ENCODE assay signal across 18 cellular contexts in the genomic region with DNA sequence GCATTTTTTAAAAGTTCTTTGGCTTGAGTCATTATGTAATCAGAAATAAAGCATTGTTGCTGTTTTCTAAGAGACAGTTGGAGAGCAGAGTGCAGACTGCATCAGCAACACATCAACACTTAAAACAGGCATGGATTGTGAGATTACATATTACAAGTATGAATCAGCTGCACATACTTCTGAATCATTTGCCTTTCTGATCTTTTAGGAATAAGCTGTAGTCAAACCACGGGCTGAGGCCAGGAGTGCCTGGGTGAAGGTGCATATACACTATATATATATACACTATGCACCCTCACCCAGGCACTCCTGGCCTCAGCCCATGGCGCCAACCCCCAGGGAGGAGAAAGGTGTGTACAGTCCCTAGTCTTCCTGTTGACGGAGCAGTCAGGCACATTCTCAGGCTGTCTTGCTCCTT. TPM values are rescaled to one million over a fixed set of nuclear protein-coding genes. Genes with fewer than 3 reads are reported as not detected.
A peak's percentile ranks its signal among the peaks of the same experiment; 100 is the strongest.
DNase-seq lines count a peak whose midpoint lies in the region; ATAC-seq and TF ChIP-seq lines count a peak whose summit lies in the region.
"Had no signal": no experiment of that assay in that cellular context is flagged by ENCODE, and none has a peak within 500 bp of the region (broad histone marks: within the 10 kb centered on the region; RNA-seq: fewer than 3 reads in every experiment).

No MANE protein-coding gene starts in this region.

- H3K9me3 Mint-ChIP-seq in naive thymus-derived CD8-positive, alpha-beta T cell: peaks cover 0 to 1% (median 0%) of the 10 kb centered on the region in 9 donors
- H3K9me3 Mint-ChIP-seq: stimulated activated naive B cell treated with anti-CD40 and anti-IgM and Interleukin-4, amounts not matched to agents 10 μg/mL and 1 μg/mL and 100 μg/mL, for 72 hours had no signal

- H3K4me3 ChIP-seq in SJSA1: no peak overlapping the region
- no peak overlapping the region for H3K4me3 ChIP-seq in fibroblast of pulmonary artery (replicated peaks; ENCODE audit: low read depth, low read length)
- H3K4me3 ChIP-seq: adrenal gland, HAP-1 had no signal

- no peak overlapping the region for H3K4me3 Mint-ChIP-seq in naive thymus-derived CD8-positive, alpha-beta T cell
- H3K4me3 Mint-ChIP-seq: stimulated activated naive B cell treated with anti-CD40 and anti-IgM and Interleukin-4, amounts not matched to agents 10 μg/mL and 1 μg/mL and 100 μg/mL, for 72 hours had no signal

- H3K36me3 ChIP-seq in SJSA1: no peaks in the 10 kb centered on the region
- H3K36me3 ChIP-seq: adrenal gland, HAP-1 had no signal

- POLR2A ChIA-PET in naive thymus-derived CD8-positive, alpha-beta T cell (lab: Charles Lee): no interaction called here

- H3K4me1 ChIP-seq in SJSA1 (replicated peaks): peaks cover 49% of the 10 kb centered on the region
- H3K4me1 ChIP-seq: adrenal gland, HAP-1 had no signal

- no peaks in the 10 kb centered on the region for H3K36me3 Mint-ChIP-seq in naive thymus-derived CD8-positive, alpha-beta T cell
- H3K36me3 Mint-ChIP-seq: stimulated activated naive B cell treated with anti-CD40 and anti-IgM and Interleukin-4, amounts not matched to agents 10 μg/mL and 1 μg/mL and 100 μg/mL, for 72 hours had no signal

- TF ChIP-seq CTCF in fibroblast of pulmonary artery (IDR thresholded peaks at IDR 0.05; ENCODE audit: low read length, missing control alignments): no peak

- H3K27me3 Mint-ChIP-seq in naive thymus-derived CD8-positive, alpha-beta T cell: peaks cover 9 to 57% (median 15%) of the 10 kb centered on the region in 5 donors

- intact Hi-C loops in left cardiac atrium (cut with DNase I): no loop called here
- intact Hi-C loops in Right ventricle myocardium superior (cut with DNase I): no loop called here

- no peaks in the 10 kb centered on the region for H3K27me3 ChIP-seq in SJSA1 (replicated peaks)

- DNase-seq in left cardiac atrium (no peak), Right ventricle myocardium superior (no peak), SJSA1 (ENCODE audit: low read depth in 1 of 2, low spot score in 2 of 2) (peak; percentile 43 to 64), fibroblast of pulmonary artery (ENCODE audit: low read depth) (peak; percentile 0), T1000 (lab: John Stamatoyannopoulos, UW) (no peak), hippocampal formation (lab: John Stamatoyannopoulos, UW) (no peak)
- no peak for DNase-seq in naive thymus-derived CD8-positive, alpha-beta T cell
- DNase-seq: activated CD4-positive, alpha-beta T cell treated with anti-CD3 and anti-CD28 coated beads, Interleukin-2, amount 50 U/mL, for 1 hour; adrenal gland; mesendoderm; NCI-H2081; NCI-H748 treated with DMSO at 0.1 percent for 48 hours; stimulated activated naive B cell treated with anti-CD40 and anti-IgM and Interleukin-4, amounts not matched to agents 10 μg/mL and 1 μg/mL and 100 μg/mL, for 72 hours had no signal

- no peaks in the 10 kb centered on the region for H3K4me1 Mint-ChIP-seq in naive thymus-derived CD8-positive, alpha-beta T cell
- H3K4me1 Mint-ChIP-seq: stimulated activated naive B cell treated with anti-CD40 and anti-IgM and Interleukin-4, amounts not matched to agents 10 μg/mL and 1 μg/mL and 100 μg/mL, for 72 hours had no signal

- no peaks in the 10 kb centered on the region for H3K9me3 ChIP-seq in SJSA1 (replicated peaks)
- H3K9me3 ChIP-seq: adrenal gland, HAP-1 had no signal

- H3K27ac ChIP-seq in SJSA1: peak overlapping the region; percentile 73
- H3K27ac ChIP-seq: adrenal gland had no signal

- ATAC-seq in left cardiac atrium (peak; percentile 41 to 82), Right ventricle myocardium superior (ENCODE audit: poor library complexity) (no peak), GM18519 (IDR thresholded peaks at IDR 0.05; ENCODE audit: low FRiP score, unreplicated experiment) (no peak)
- ATAC-seq in naive thymus-derived CD8-positive, alpha-beta T cell: no peak
- ATAC-seq: stimulated activated naive B cell treated with anti-CD40 and anti-IgM and Interleukin-4, amounts not matched to agents 10 μg/mL and 1 μg/mL and 100 μg/mL, for 72 hours had no signal

- H3K27ac Mint-ChIP-seq in naive thymus-derived CD8-positive, alpha-beta T cell: no peak overlapping the region
- H3K27ac Mint-ChIP-seq: stimulated activated naive B cell treated with anti-CD40 and anti-IgM and Interleukin-4, amounts not matched to agents 10 μg/mL and 1 μg/mL and 100 μg/mL, for 72 hours had no signal

RNA-seq across cellular contexts. Expression of gene DLX6, which starts 52.4 kb away (rescaled TPM):
- total RNA-seq in left cardiac atrium: under 1 TPM in 1 of 2 donors, not detected in 1; 0.24 TPM
- total RNA-seq in Right ventricle myocardium superior: not detected
- total RNA-seq in SJSA1 (2014; rRNA removed; shearing (Covaris generic)): 1.8 and 3.3 TPM in 2 replicates
- not detected for total RNA-seq in naive thymus-derived CD8-positive, alpha-beta T cell
- not detected for polyA plus RNA-seq in naive thymus-derived CD8-positive, alpha-beta T cell
- total RNA-seq: dermis microvascular lymphatic vessel endothelial cell, skeletal muscle tissue had no signal
- polyA plus RNA-seq: adrenal gland, fibroblast of lung had no signal

Comparison
In these comparisons a context has a peak if more than half of its experiments do, and no peak if none do; other contexts are left out.
1. ATAC-seq: peak in left cardiac atrium (2 of 2); none in Right ventricle myocardium superior (single experiment), naive thymus-derived CD8-positive, alpha-beta T cell (0 of 2) and GM18519 (single experiment).
2. DNase-seq: peak in SJSA1 (2 of 2) and fibroblast of pulmonary artery (single experiment); none in left cardiac atrium (single experiment), Right ventricle myocardium superior (single experiment), naive thymus-derived CD8-positive, alpha-beta T cell (0 of 10), T1000 (single experiment) and hippocampal formation (0 of 2).